17 cellular contexts compared by ENCODE assay signal in the genomic region with DNA sequence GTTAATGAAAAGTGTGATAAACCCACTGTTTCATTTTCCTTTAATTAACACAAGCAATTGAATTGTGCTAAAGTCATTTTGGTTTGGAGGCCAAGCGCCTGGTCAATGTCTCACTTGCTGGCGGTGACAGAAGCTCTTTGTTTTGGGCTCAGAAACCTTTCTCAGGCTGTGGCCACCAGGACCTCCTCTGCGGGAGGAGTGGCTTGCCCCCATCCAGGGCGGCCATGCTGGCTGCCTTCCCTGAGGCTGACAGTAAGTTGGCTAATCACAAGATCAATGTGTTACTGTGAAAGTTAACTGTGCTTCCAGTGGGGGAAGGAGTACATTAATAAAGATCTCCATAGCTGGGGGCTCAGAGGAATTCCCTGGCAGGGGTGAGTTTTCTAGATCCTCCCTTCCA.
A peak's percentile ranks its signal among the peaks of the same experiment; 100 is the strongest.
DNase-seq lines count a peak whose midpoint lies in the region; ATAC-seq, FAIRE-seq and TF ChIP-seq lines count a peak whose summit lies in the region.
"Had no signal": no experiment of that assay in that cellular context is flagged by ENCODE, and none has a peak within 500 bp of the region (broad histone marks: within the 10 kb centered on the region; RNA-seq: fewer than 3 reads in every experiment).

No MANE protein-coding gene starts in this region.

- H3K9me3 ChIP-seq in body of pancreas (no peaks in the 10 kb centered on the region), pancreas (no peaks in the 10 kb centered on the region)
- H3K9me3 ChIP-seq: Caco-2 had no signal

- in situ Hi-C loops in G401 (cut with HindIII; ENCODE audit: low sequenced_read_pairs), result no loop called here

- H3K4me3 ChIP-seq in body of pancreas (no peak overlapping the region), pancreas (no peak overlapping the region), coronary artery (no peak overlapping the region)

- DNase-seq in G401 (ENCODE audit: low spot score), result peak; percentile 27
- peak; percentile 31 to 56 (median 48) for DNase-seq in body of pancreas
- DNase-seq in globus pallidus (ENCODE audit: low spot score), result peak; percentile 3
- DNase-seq in pancreas, result peak in 4 of 6 donors; percentile 28 to 60 (median 52)
- no peak for DNase-seq in activated CD4-positive, CD25-positive, alpha-beta regulatory T cell treated with anti-CD3 and anti-CD28 coated beads, Interleukin-2, amount 50 U/mL, for 72 hours
- no peak for DNase-seq in coronary artery (ENCODE audit: low spot score)
- DNase-seq: Caco-2; CD4-positive, alpha-beta T cell; DMS79; GF-D8; GOT3; H9 had no signal

- TF ChIP-seq POLR2A in body of pancreas (IDR thresholded peaks at IDR 0.05), result no peak

- intact Hi-C loops in body of pancreas (cut with DNase I) (no loop called here), pancreas (cut with DNase I) (no loop called here)

- ATAC-seq in body of pancreas (peak; percentile 81), pancreas (peak; percentile 22 to 94 (median 80)), HG03342 (IDR thresholded peaks at IDR 0.05; ENCODE audit: unreplicated experiment) (no peak), HG02763 (IDR thresholded peaks at IDR 0.05; ENCODE audit: unreplicated experiment) (no peak)

- no peak for FAIRE-seq in pancreas (lab: Jason Lieb, UNC)
- FAIRE-seq: D721Med had no signal

- H3K27ac ChIP-seq in body of pancreas, result peak overlapping the region in 3 of 4 donors; percentile 5 to 24 (median 14)
- H3K27ac ChIP-seq in pancreas, result peak overlapping the region in 1 of 4 donors; percentile 15
- no peak overlapping the region for H3K27ac ChIP-seq in coronary artery
- H3K27ac ChIP-seq: C4-2B, HL-60 had no signal

- no peaks in the 10 kb centered on the region for H3K36me3 ChIP-seq in body of pancreas (replicated peaks in 1 of 2; ENCODE audit: insufficient read depth in 1 of 2, low read depth in 2 of 2)
- H3K36me3 ChIP-seq in pancreas, result no peaks in the 10 kb centered on the region

- no peaks in the 10 kb centered on the region for H3K27me3 ChIP-seq in body of pancreas
- no peaks in the 10 kb centered on the region for H3K27me3 ChIP-seq in pancreas

- TF ChIP-seq CTCF in body of pancreas (IDR thresholded peaks at IDR 0.05), result no peak
- TF ChIP-seq CTCF in pancreas (IDR thresholded peaks at IDR 0.05), result no peak
- TF ChIP-seq CTCF in coronary artery (IDR thresholded peaks at IDR 0.05), result no peak

- H3K4me1 ChIP-seq in body of pancreas (peaks cover 7% of the 10 kb centered on the region), pancreas (no peaks in the 10 kb centered on the region)
- H3K4me1 ChIP-seq: Caco-2 had no signal

- WGBS in body of pancreas, 2 donors, result 61% methylated on average over 4 of the region's 4 CpGs
- 56 to 63% methylated on average over 4 of the region's 4 CpGs for WGBS in pancreas, 2 donors

Comparison
In these comparisons a context has a peak if more than half of its experiments do, and no peak if none do; other contexts are left out.
1. DNase-seq: peak in G401 (single experiment), body of pancreas (4 of 4), globus pallidus (single experiment) and pancreas (4 of 6); none in activated CD4-positive, CD25-positive, alpha-beta regulatory T cell treated with anti-CD3 and anti-CD28 coated beads, Interleukin-2, amount 50 U/mL, for 72 hours (single experiment) and coronary artery (single experiment).
2. ATAC-seq: peak in body of pancreas (single experiment) and pancreas (4 of 4); none in HG03342 (single experiment) and HG02763 (single experiment).
3. H3K27ac ChIP-seq: peak in body of pancreas (3 of 4); none in coronary artery (0 of 2).